Comparison of ENCODE assay signal across 16 cellular contexts in the genomic region with DNA sequence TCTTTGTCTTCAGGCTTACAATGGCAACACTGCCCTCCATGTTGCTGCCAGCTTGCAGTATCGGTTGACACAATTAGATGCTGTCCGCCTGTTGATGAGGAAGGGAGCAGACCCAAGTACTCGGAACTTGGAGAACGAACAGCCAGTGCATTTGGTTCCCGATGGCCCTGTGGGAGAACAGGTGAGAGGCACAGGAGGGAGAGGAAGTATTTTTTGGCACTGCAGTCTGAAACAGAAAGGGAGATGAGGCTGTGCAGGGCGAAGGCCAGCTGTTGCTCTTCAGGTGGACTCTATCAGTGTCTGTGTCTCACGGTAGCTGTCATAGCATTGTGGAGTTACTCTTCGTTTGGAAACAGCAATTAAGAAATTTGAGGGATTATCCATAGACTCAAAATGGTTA. TPM values are rescaled to one million over a fixed set of nuclear protein-coding genes. Genes with fewer than 3 reads are reported as not detected.
DNase-seq lines count a peak whose midpoint lies in the region; ATAC-seq and TF ChIP-seq lines count a peak whose summit lies in the region.
"Had no signal": no experiment of that assay in that cellular context is flagged by ENCODE, and none has a peak within 500 bp of the region (broad histone marks: within the 10 kb centered on the region; RNA-seq: fewer than 3 reads in every experiment).

No MANE protein-coding gene starts in this region.

- H3K4me3 ChIP-seq in gastroesophageal sphincter, result peak overlapping the region in 1 of 2 donors; percentile 24
- H3K4me3 ChIP-seq in smooth muscle cell, result peak overlapping the region; percentile 36
- H3K4me3 ChIP-seq: GM23338 had no signal

- POLR2A ChIA-PET in activated CD4-positive, alpha-beta T cell treated with anti-CD3 and anti-CD28 coated beads, Interleukin-2, amount 10 ng/mL, durations not matched to agents 7 days and 5 days (lab: Charles Lee), result interaction anchor here (0.6 kb wide), 1 partner anchor 52 kb away, joined by 3 read pairs; no protein-coding TSS in a partner anchor
- POLR2A ChIA-PET in T-cell (lab: Charles Lee), result interaction anchor here (0.6 to 1.4 kb wide), 11 partner anchors 10 to 200 kb away, joined by 3 to 7 read pairs (median 4); no protein-coding TSS in a partner anchor

- TF ChIP-seq CTCF in gastroesophageal sphincter (IDR thresholded peaks at IDR 0.05) (no peak), smooth muscle cell (IDR thresholded peaks at IDR 0.05; ENCODE audit: borderline replicate concordance, insufficient read depth, poor library complexity, severe bottlenecking) (no peak)

- ATAC-seq in T-cell (replicated peaks in 1 of 4), result peak in 1 of 4 experiments; percentile 8
- ATAC-seq in gastroesophageal sphincter, result no peak
- ATAC-seq: GM23338 had no signal

- TF ChIP-seq POLR2A in gastroesophageal sphincter (IDR thresholded peaks at IDR 0.05), result no peak

- no peak overlapping the region for H3K9ac ChIP-seq in smooth muscle cell (ENCODE audit: low read depth)

- H3K27me3 Mint-ChIP-seq in activated CD4-positive, alpha-beta T cell treated with anti-CD3 and anti-CD28 coated beads, Interleukin-2, amount 10 ng/mL, durations not matched to agents 7 days and 5 days, result no peaks in the 10 kb centered on the region
- no peaks in the 10 kb centered on the region for H3K27me3 Mint-ChIP-seq in T-cell

- H3K27me3 ChIP-seq in gastroesophageal sphincter (no peaks in the 10 kb centered on the region), smooth muscle cell (ENCODE audit: low read depth) (no peaks in the 10 kb centered on the region)

- no peak overlapping the region for H3K4me3 Mint-ChIP-seq in activated CD4-positive, alpha-beta T cell treated with anti-CD3 and anti-CD28 coated beads, Interleukin-2, amount 10 ng/mL, durations not matched to agents 7 days and 5 days
- peak overlapping the region in 2 of 3 donors; percentile 6 to 38 for H3K4me3 Mint-ChIP-seq in T-cell
- H3K4me3 Mint-ChIP-seq: GM23338, neural crest cell had no signal

- peaks cover 94% of the 10 kb centered on the region for H3K36me3 Mint-ChIP-seq in activated CD4-positive, alpha-beta T cell treated with anti-CD3 and anti-CD28 coated beads, Interleukin-2, amount 10 ng/mL, durations not matched to agents 7 days and 5 days (ENCODE audit: low read depth)
- peaks cover 82% of the 10 kb centered on the region for H3K36me3 Mint-ChIP-seq in T-cell

- peak overlapping the region; percentile 27 for H3K27ac Mint-ChIP-seq in activated CD4-positive, alpha-beta T cell treated with anti-CD3 and anti-CD28 coated beads, Interleukin-2, amount 10 ng/mL, durations not matched to agents 7 days and 5 days
- H3K27ac Mint-ChIP-seq in T-cell, result peak overlapping the region; percentile 36 to 62
- H3K27ac Mint-ChIP-seq: GM23338 had no signal

- H3K4me1 Mint-ChIP-seq in activated CD4-positive, alpha-beta T cell treated with anti-CD3 and anti-CD28 coated beads, Interleukin-2, amount 10 ng/mL, durations not matched to agents 7 days and 5 days, result peaks cover 46% of the 10 kb centered on the region
- peaks cover 70 to 77% (median 77%) of the 10 kb centered on the region in 3 donors for H3K4me1 Mint-ChIP-seq in T-cell
- H3K4me1 Mint-ChIP-seq: GM23338, neural crest cell had no signal

- peaks cover 88% of the 10 kb centered on the region for H3F3A ChIP-seq in smooth muscle cell (ENCODE audit: low read depth)

- WGBS in gastroesophageal sphincter (ENCODE audit: low coverage in 1 of 2), 2 donors, result 70 to 75% methylated on average over 2 to 7 of the region's 8 CpGs
- 92% methylated on average over 8 of the region's 8 CpGs for WGBS in smooth muscle cell (ENCODE audit: low lambda C conversion rate)

- H3K4me2 ChIP-seq in smooth muscle cell, result peak overlapping the region; percentile 88
- H3K4me2 ChIP-seq: GM23338 had no signal

- CTCF ChIA-PET in activated CD4-positive, alpha-beta T cell treated with anti-CD3 and anti-CD28 coated beads, Interleukin-2, amount 10 ng/mL, durations not matched to agents 7 days and 5 days (lab: Charles Lee), result interaction anchor here (1.3 kb wide), 1 partner anchor 69 kb away, joined by 3 read pairs; no protein-coding TSS in a partner anchor
- CTCF ChIA-PET in T-cell (lab: Charles Lee), result interaction anchor here (0.7 to 1.2 kb wide), 5 partner anchors 36 to 372 kb away, joined by 3 to 4 read pairs (median 4); no protein-coding TSS in a partner anchor

- H3K27ac ChIP-seq in gastroesophageal sphincter, result peak overlapping the region in 3 of 4 donors; percentile 11 to 43 (median 28)
- peak overlapping the region; percentile 53 for H3K27ac ChIP-seq in smooth muscle cell (ENCODE audit: low read depth)

- H3K4me1 ChIP-seq in gastroesophageal sphincter, result peaks cover 4 to 80% (median 12%) of the 10 kb centered on the region in 3 donors
- H3K4me1 ChIP-seq in smooth muscle cell (ENCODE audit: low read depth), result peaks cover 4% of the 10 kb centered on the region

- peaks cover 99% of the 10 kb centered on the region for H4K20me1 ChIP-seq in smooth muscle cell (ENCODE audit: low read depth)

- no peaks in the 10 kb centered on the region for H3K9me3 Mint-ChIP-seq in activated CD4-positive, alpha-beta T cell treated with anti-CD3 and anti-CD28 coated beads, Interleukin-2, amount 10 ng/mL, durations not matched to agents 7 days and 5 days
- no peaks in the 10 kb centered on the region for H3K9me3 Mint-ChIP-seq in T-cell
- H3K9me3 Mint-ChIP-seq: GM23338, neural crest cell had no signal

- peaks cover 43 to 100% of the 10 kb centered on the region in 2 donors for H3K36me3 ChIP-seq in gastroesophageal sphincter
- H3K36me3 ChIP-seq in smooth muscle cell (ENCODE audit: low read depth), result peaks cover 65% of the 10 kb centered on the region

- H3K9me3 ChIP-seq in gastroesophageal sphincter (no peaks in the 10 kb centered on the region), smooth muscle cell (replicated peaks; ENCODE audit: low read depth) (no peaks in the 10 kb centered on the region)

- no peak for DNase-seq in activated CD4-positive, alpha-beta T cell treated with anti-CD3 and anti-CD28 coated beads, Interleukin-2, amount 10 ng/mL, durations not matched to agents 7 days and 5 days
- no peak for DNase-seq in activated CD4-positive, alpha-beta T cell treated with anti-CD3 and anti-CD28 coated beads, Interleukin-2, amount 50 U/mL, for 1 hour
- DNase-seq in T-cell (no peak), smooth muscle cell (lab: John Stamatoyannopoulos, UW; ENCODE audit: unreplicated experiment) (no peak), HK-2 (ENCODE audit: unreplicated experiment) (no peak), LoVo (ENCODE audit: low spot score) (no peak)
- DNase-seq in activated effector memory CD4-positive, alpha-beta T cell treated with Interleukin-2 at 50 U/mL for 16 hours, result no peak
- DNase-seq: ACHN; activated CD4-positive, alpha-beta T cell treated with anti-CD3 and anti-CD28 coated beads, Interleukin-2, amount 50 U/mL, for 4 hours; dermis blood vessel endothelial cell; islet precursor cell; small intestine; SW 1271 had no signal

- peaks cover 40% of the 10 kb centered on the region for H3K79me2 ChIP-seq in smooth muscle cell (ENCODE audit: low read depth)

- no peak for TF ChIP-seq EP300 in gastroesophageal sphincter (IDR thresholded peaks at IDR 0.05)

- no peak overlapping the region for H2AFZ ChIP-seq in smooth muscle cell (ENCODE audit: low read depth)
- H2AFZ ChIP-seq: GM23338 had no signal

RNA-seq across cellular contexts. Expression of gene NFKBIZ, which starts 8.0 kb away (rescaled TPM):
- 10 to 100 TPM; 33.7 to 37.7 TPM for total RNA-seq in activated CD4-positive, alpha-beta T cell treated with anti-CD3 and anti-CD28 coated beads, Interleukin-2, amount 10 ng/mL, durations not matched to agents 7 days and 5 days
- total RNA-seq in T-cell (100 to 1,000 TPM; 130 to 720 (median 132) TPM), gastroesophageal sphincter (10 to 100 TPM; 27.3 to 87.0 (median 51.9) TPM), smooth muscle cell (236 and 307 TPM in 2 replicates)
- polyA plus RNA-seq in smooth muscle cell, result 269 and 306 TPM in 2 replicates
